Comparison of ENCODE assay signal across 12 cellular contexts in genomic region chr22:37126882-37127281, GRCh38. TPM values are rescaled to one million over a fixed set of nuclear protein-coding genes. Genes with fewer than 3 reads are reported as not detected.
A peak's percentile ranks its signal among the peaks of the same experiment; 100 is the strongest.
DNase-seq lines count a peak whose midpoint lies in the region; ATAC-seq and TF ChIP-seq lines count a peak whose summit lies in the region.
"Had no signal": no experiment of that assay in that cellular context is flagged by ENCODE, and none has a peak within 500 bp of the region (broad histone marks: within the 10 kb centered on the region; RNA-seq: fewer than 3 reads in every experiment).

No MANE protein-coding gene starts in this region.

- no peaks in the 10 kb centered on the region for H3K9me3 ChIP-seq in CD4-positive, CD25-positive, alpha-beta regulatory T cell (ENCODE audit: control insufficient read depth in 2 of 2, low read length in 2 of 2)
- H3K9me3 ChIP-seq in HEK293 (ENCODE audit: control insufficient read depth, insufficient read depth, low read depth, low read length) (no peaks in the 10 kb centered on the region), HAP-1 (no peaks in the 10 kb centered on the region)
- H3K9me3 ChIP-seq: MG63, thyroid gland had no signal

- H3K36me3 ChIP-seq in CD4-positive, CD25-positive, alpha-beta regulatory T cell (ENCODE audit: control insufficient read depth, insufficient read depth, low read length), result peaks cover 58% of the 10 kb centered on the region
- H3K36me3 ChIP-seq in HEK293 (ENCODE audit: control insufficient read depth in 2 of 2, insufficient read depth in 1 of 2, low read length in 2 of 2), result no peaks in the 10 kb centered on the region
- H3K36me3 ChIP-seq in kidney epithelial cell (ENCODE audit: control insufficient read depth, insufficient read depth, low read length), result no peaks in the 10 kb centered on the region
- no peaks in the 10 kb centered on the region for H3K36me3 ChIP-seq in HAP-1 (replicated peaks)
- H3K36me3 ChIP-seq: MG63, thyroid gland had no signal

- no peaks in the 10 kb centered on the region for H3K27me3 Mint-ChIP-seq in CD4-positive, CD25-positive, alpha-beta regulatory T cell

- H3K4me3 ChIP-seq in CD4-positive, CD25-positive, alpha-beta regulatory T cell (ENCODE audit: low read depth, low read length), result no peak overlapping the region
- H3K4me3 ChIP-seq in HEK293 (ENCODE audit: low read depth, low read length), result no peak overlapping the region
- no peak overlapping the region for H3K4me3 ChIP-seq in kidney epithelial cell (ENCODE audit: low read depth, low read length)
- no peak overlapping the region for H3K4me3 ChIP-seq in HAP-1
- H3K4me3 ChIP-seq: MG63, thyroid gland had no signal

- H3K27ac ChIP-seq in CD4-positive, CD25-positive, alpha-beta regulatory T cell (ENCODE audit: insufficient read depth, low read length, poor library complexity, severe bottlenecking), result peak overlapping the region; percentile 61
- H3K27ac ChIP-seq in HEK293 (ENCODE audit: extremely low read depth, low read depth, low read length), result no peak overlapping the region
- H3K27ac ChIP-seq: thyroid gland had no signal

- peak in 2 of 3 donors; percentile 32 to 39 for DNase-seq in CD4-positive, CD25-positive, alpha-beta regulatory T cell
- DNase-seq in activated CD8-positive, alpha-beta memory T cell treated with anti-CD3 and anti-CD28 coated beads, Interleukin-2, amount 50 U/mL, for 48 hours, result peak; percentile 69
- DNase-seq in kidney epithelial cell (ENCODE audit: low read depth) (no peak), HAP-1 (ENCODE audit: low spot score in 2 of 2) (no peak), KG1 (lab: John Stamatoyannopoulos, UW) (no peak), NCI-H82 treated with DMSO at 0.1 percent for 48 hours (lab: John Stamatoyannopoulos, UW; ENCODE audit: unreplicated experiment) (no peak)
- DNase-seq: islet precursor cell, MG63, T-helper 2 cell, thyroid gland had no signal

- peak overlapping the region; percentile 65 to 93 (median 83) for H3K27ac Mint-ChIP-seq in CD4-positive, CD25-positive, alpha-beta regulatory T cell

- CTCF ChIA-PET in HEK293 (lab: Yijun Ruan, JAX), result interaction anchor here (0.5 to 4.7 kb wide), 12 partner anchors 10 to 1616 kb away, joined by 3 to 22 read pairs (median 4); partner anchors contain the start of gene IL2RB

- peaks cover 37% of the 10 kb centered on the region for H3K4me1 ChIP-seq in CD4-positive, CD25-positive, alpha-beta regulatory T cell (ENCODE audit: control insufficient read depth, insufficient read depth, low read length, poor library complexity, severe bottlenecking)
- H3K4me1 ChIP-seq in HEK293 (ENCODE audit: control insufficient read depth, insufficient read depth, low read length), result no peaks in the 10 kb centered on the region
- H3K4me1 ChIP-seq in HAP-1, result no peaks in the 10 kb centered on the region

- H3K27me3 ChIP-seq in CD4-positive, CD25-positive, alpha-beta regulatory T cell (ENCODE audit: control insufficient read depth, insufficient read depth, low read length), result no peaks in the 10 kb centered on the region
- peaks cover 11% of the 10 kb centered on the region for H3K27me3 ChIP-seq in kidney epithelial cell (ENCODE audit: control insufficient read depth, insufficient read depth, low read length)
- no peaks in the 10 kb centered on the region for H3K27me3 ChIP-seq in HAP-1 (ENCODE audit: low read depth)
- H3K27me3 ChIP-seq: MG63, thyroid gland had no signal

- in situ Hi-C loops in HAP-1 (cut with MboI; ENCODE audit: low sequenced_read_pairs), result no loop called here

- H3K4me1 Mint-ChIP-seq in CD4-positive, CD25-positive, alpha-beta regulatory T cell, result peaks cover 0 to 64% (median 29%) of the 10 kb centered on the region in 4 donors

- ATAC-seq in CD4-positive, CD25-positive, alpha-beta regulatory T cell (ENCODE audit: low read depth in 2 of 2), result no peak
- no peak for ATAC-seq in HG02852 (IDR thresholded peaks at IDR 0.05; ENCODE audit: unreplicated experiment)

- peak; percentile 37; the same call in 1 of the 2 replicates for TF ChIP-seq CTCF in HEK293 (tag by site-specific recombination; IDR thresholded peaks at IDR 0.05)
- TF ChIP-seq CTCF in kidney epithelial cell (IDR thresholded peaks at IDR 0.05; ENCODE audit: insufficient read depth, low read length, poor library complexity, severe bottlenecking), result peak; percentile 34

- peaks cover 27% of the 10 kb centered on the region for H3K36me3 Mint-ChIP-seq in CD4-positive, CD25-positive, alpha-beta regulatory T cell

- POLR2A ChIA-PET in HEK293 (lab: Yijun Ruan, JAX), result no interaction called here

- no peaks in the 10 kb centered on the region for H3K9me3 Mint-ChIP-seq in CD4-positive, CD25-positive, alpha-beta regulatory T cell

- H3K4me3 Mint-ChIP-seq in CD4-positive, CD25-positive, alpha-beta regulatory T cell, result peak overlapping the region in 1 of 4 donors; percentile 16

TF ChIP-seq in HEK293, 187 proteins besides CTCF, POLR2A, EP300 and RAD21:
- TF ChIP-seq ZNF248 (tag by site-specific recombination; IDR thresholded peaks at IDR 0.05) (no peak), ZNF311 (tag by site-specific recombination; IDR thresholded peaks at IDR 0.05; ENCODE audit: borderline replicate concordance) (no peak), ZNF221 (tag by site-specific recombination; IDR thresholded peaks at IDR 0.05; ENCODE audit: borderline replicate concordance) (no peak), SCRT2 (tag by site-specific recombination; IDR thresholded peaks at IDR 0.05) (no peak), SP3 (tag by site-specific recombination; IDR thresholded peaks at IDR 0.05) (no peak)

RNA-seq across cellular contexts. Expression of gene TMPRSS6, which starts 17.4 kb away (rescaled TPM):
- 1.5 TPM for total RNA-seq in CD4-positive, CD25-positive, alpha-beta regulatory T cell
- under 1 TPM; 0.10 to 0.18 (median 0.14) TPM for polyA plus RNA-seq in CD4-positive, CD25-positive, alpha-beta regulatory T cell
- total RNA-seq in kidney epithelial cell, result not detected in 2 replicates

RNA-seq across cellular contexts. Expression of gene IL2RB, which starts 22.8 kb away (rescaled TPM):
- total RNA-seq in CD4-positive, CD25-positive, alpha-beta regulatory T cell, result 197 TPM
- polyA plus RNA-seq in CD4-positive, CD25-positive, alpha-beta regulatory T cell, result 100 to 1,000 TPM; 160 to 189 (median 163) TPM
- 0.08 and 1.7 TPM in 2 replicates for total RNA-seq in kidney epithelial cell

Comparison
In these comparisons a context has a peak if more than half of its experiments do, and no peak if none do; other contexts are left out.
1. DNase-seq: peak in CD4-positive, CD25-positive, alpha-beta regulatory T cell (2 of 3) and activated CD8-positive, alpha-beta memory T cell treated with anti-CD3 and anti-CD28 coated beads, Interleukin-2, amount 50 U/mL, for 48 hours (single experiment); none in kidney epithelial cell (single experiment), HAP-1 (0 of 2), KG1 (single experiment) and NCI-H82 treated with DMSO at 0.1 percent for 48 hours (single experiment).
2. RNA of gene IL2RB, which starts 22.8 kb away (total RNA-seq): 197 TPM in CD4-positive, CD25-positive, alpha-beta regulatory T cell (single experiment); 0.08 to 1.7 TPM in kidney epithelial cell; every median in the first group is over 10 times any median in the second.